ENCODE assay signal across 8 cellular contexts in genomic region chr11:35141034-35141433, GRCh38. TPM values are rescaled to one million over a fixed set of nuclear protein-coding genes. Genes with fewer than 3 reads are reported as not detected.
A peak's percentile ranks its signal among the peaks of the same experiment; 100 is the strongest.
DNase-seq lines count a peak whose midpoint lies in the region; ATAC-seq and TF ChIP-seq lines count a peak whose summit lies in the region.

No MANE protein-coding gene starts in this region.

- peaks cover 0 to 69% (median 57%) of the 10 kb centered on the region in 4 donors for H3K4me1 ChIP-seq in tibial artery
- H3K4me1 ChIP-seq in Caco-2 = peaks cover 5% of the 10 kb centered on the region; the same call in 1 of the 2 replicates

- H3K36me3 Mint-ChIP-seq in activated T-cell treated with anti-CD3 and anti-CD28 coated beads, Interleukin-2, amount 50 U/mL, for 72 hours (ENCODE audit: insufficient read depth in 2 of 2) = peaks cover 4 to 11% of the 10 kb centered on the region in 2 donors
- H3K36me3 Mint-ChIP-seq in activated naive CD4-positive, alpha-beta T cell treated with anti-CD3 and anti-CD28 coated beads, Interleukin-2, amount 50 U/mL, for 72 hours = peaks cover 31 to 39% of the 10 kb centered on the region in 2 donors
- H3K36me3 Mint-ChIP-seq in Caco-2 (ENCODE audit: insufficient read depth, unreplicated experiment) = no peaks in the 10 kb centered on the region

- ATAC-seq in activated T-cell treated with anti-CD3 and anti-CD28 coated beads, Interleukin-2, amount 50 U/mL, for 72 hours (replicated peaks in 1 of 2) = no peak
- no peak for ATAC-seq in activated naive CD4-positive, alpha-beta T cell treated with anti-CD3 and anti-CD28 coated beads, Interleukin-2, amount 50 U/mL, for 72 hours

- H3K27ac Mint-ChIP-seq in activated T-cell treated with anti-CD3 and anti-CD28 coated beads, Interleukin-2, amount 50 U/mL, for 72 hours = peak overlapping the region; percentile 96
- H3K27ac Mint-ChIP-seq in activated naive CD4-positive, alpha-beta T cell treated with anti-CD3 and anti-CD28 coated beads, Interleukin-2, amount 50 U/mL, for 72 hours = peak overlapping the region; percentile 91 to 95
- no peak overlapping the region for H3K27ac Mint-ChIP-seq in Caco-2 (ENCODE audit: unreplicated experiment)

- H3K4me1 Mint-ChIP-seq in activated T-cell treated with anti-CD3 and anti-CD28 coated beads, Interleukin-2, amount 50 U/mL, for 72 hours (ENCODE audit: low read depth) = peaks cover 75% of the 10 kb centered on the region
- H3K4me1 Mint-ChIP-seq in Caco-2 (ENCODE audit: low read depth, unreplicated experiment) = no peaks in the 10 kb centered on the region

- H3K27me3 ChIP-seq in kidney epithelial cell (ENCODE audit: control insufficient read depth, insufficient read depth, low read length) (no peaks in the 10 kb centered on the region), tibial artery (no peaks in the 10 kb centered on the region), Caco-2 (replicated peaks; ENCODE audit: control insufficient read depth, insufficient read depth, low read length) (0 out of 2 replicates have a peak, but pooled peaks cover 2% of the 10 kb centered on the region)

- H3K27ac ChIP-seq in tibial artery = peak overlapping the region; percentile 88 to 93

- TF ChIP-seq CTCF in kidney epithelial cell (IDR thresholded peaks at IDR 0.05; ENCODE audit: insufficient read depth, low read length, poor library complexity, severe bottlenecking) (no peak), tibial artery (IDR thresholded peaks at IDR 0.05) (no peak), Caco-2 (IDR thresholded peaks at IDR 0.05; ENCODE audit: insufficient read depth in 1 of 2, low read depth in 1 of 2, low read length in 1 of 2, severe bottlenecking in 1 of 2, unreplicated experiment in 1 of 2) (no peak)

- peak overlapping the region; percentile 92 for H3K4me3 ChIP-seq in kidney epithelial cell (ENCODE audit: low read depth, low read length)
- H3K4me3 ChIP-seq in tibial artery = peak overlapping the region; percentile 69 to 85
- no peak overlapping the region for H3K4me3 ChIP-seq in Caco-2 (ENCODE audit: low read depth, low read length)

- H3K36me3 ChIP-seq in kidney epithelial cell (ENCODE audit: control insufficient read depth, insufficient read depth, low read length) = peaks cover 1% of the 10 kb centered on the region
- no peaks in the 10 kb centered on the region for H3K36me3 ChIP-seq in tibial artery
- no peaks in the 10 kb centered on the region for H3K36me3 ChIP-seq in Caco-2 (ENCODE audit: control insufficient read depth, insufficient read depth, low read length)

- no peak for DNase-seq in activated T-cell treated with anti-CD3 and anti-CD28 coated beads, Interleukin-2, amount 50 U/mL, for 72 hours
- DNase-seq in activated T-cell treated with anti-CD3 and anti-CD28 coated beads for 4 hours (no peak), kidney epithelial cell (ENCODE audit: low read depth) (no peak), tibial artery (no peak), NCI-H2171 (lab: John Stamatoyannopoulos, UW) (no peak), NCI-H128 (lab: John Stamatoyannopoulos, UW; ENCODE audit: unreplicated experiment) (no peak), Caco-2 (no peak)
- DNase-seq in activated naive CD4-positive, alpha-beta T cell treated with anti-CD3 and anti-CD28 coated beads, Interleukin-2, amount 50 U/mL, for 72 hours (ENCODE audit: low spot score in 2 of 2) = no peak

- no peaks in the 10 kb centered on the region for H3K27me3 Mint-ChIP-seq in activated T-cell treated with anti-CD3 and anti-CD28 coated beads, Interleukin-2, amount 50 U/mL, for 72 hours (ENCODE audit: low read depth)
- peaks cover 6% of the 10 kb centered on the region for H3K27me3 Mint-ChIP-seq in Caco-2 (ENCODE audit: insufficient read depth, unreplicated experiment)

- H3K9me3 ChIP-seq in tibial artery = no peaks in the 10 kb centered on the region
- no peaks in the 10 kb centered on the region for H3K9me3 ChIP-seq in Caco-2

- POLR2A ChIA-PET in Caco-2 (lab: Charles Lee) = no interaction called here

- CTCF ChIA-PET in Caco-2 (lab: Charles Lee) = no interaction called here

- no TSS peak for BruUV-seq in Caco-2 (replicated peaks; lab: Mats Ljungman, UMichigan)

- no peaks in the 10 kb centered on the region for H3K9me3 Mint-ChIP-seq in activated T-cell treated with anti-CD3 and anti-CD28 coated beads, Interleukin-2, amount 50 U/mL, for 72 hours
- H3K9me3 Mint-ChIP-seq in activated naive CD4-positive, alpha-beta T cell treated with anti-CD3 and anti-CD28 coated beads, Interleukin-2, amount 50 U/mL, for 72 hours = no peaks in the 10 kb centered on the region
- no peaks in the 10 kb centered on the region for H3K9me3 Mint-ChIP-seq in Caco-2 (ENCODE audit: unreplicated experiment)

- peak overlapping the region; percentile 90 to 91 for H3K4me3 Mint-ChIP-seq in activated T-cell treated with anti-CD3 and anti-CD28 coated beads, Interleukin-2, amount 50 U/mL, for 72 hours
- no peak overlapping the region for H3K4me3 Mint-ChIP-seq in Caco-2 (ENCODE audit: unreplicated experiment)

- intact Hi-C loops in tibial artery (cut with DNase I; ENCODE audit: low total_unique reads) = loop anchor here (5.0 kb wide), 1 partner anchor 224 kb away; the partner anchor contains the start of genes APIP and PDHX
- intact Hi-C loops in Caco-2 (cut with micrococcal nuclease; ENCODE audit: unreplicated experiment) = no loop called here

RNA-seq across cellular contexts. Expression of gene CD44, which starts 2.1 kb away (rescaled TPM):
- 100 to 1,000 TPM; 385 to 504 TPM for total RNA-seq in activated T-cell treated with anti-CD3 and anti-CD28 coated beads, Interleukin-2, amount 50 U/mL, for 72 hours
- 100 to 1,000 TPM; 321 to 381 TPM for total RNA-seq in activated naive CD4-positive, alpha-beta T cell treated with anti-CD3 and anti-CD28 coated beads, Interleukin-2, amount 50 U/mL, for 72 hours
- total RNA-seq in kidney epithelial cell = 268 and 336 TPM in 2 replicates
- 50.4 and 61.4 TPM in 2 replicates for total RNA-seq in Caco-2 (2022)
